ENCODE assay signal across 8 cellular contexts in the genomic region with DNA sequence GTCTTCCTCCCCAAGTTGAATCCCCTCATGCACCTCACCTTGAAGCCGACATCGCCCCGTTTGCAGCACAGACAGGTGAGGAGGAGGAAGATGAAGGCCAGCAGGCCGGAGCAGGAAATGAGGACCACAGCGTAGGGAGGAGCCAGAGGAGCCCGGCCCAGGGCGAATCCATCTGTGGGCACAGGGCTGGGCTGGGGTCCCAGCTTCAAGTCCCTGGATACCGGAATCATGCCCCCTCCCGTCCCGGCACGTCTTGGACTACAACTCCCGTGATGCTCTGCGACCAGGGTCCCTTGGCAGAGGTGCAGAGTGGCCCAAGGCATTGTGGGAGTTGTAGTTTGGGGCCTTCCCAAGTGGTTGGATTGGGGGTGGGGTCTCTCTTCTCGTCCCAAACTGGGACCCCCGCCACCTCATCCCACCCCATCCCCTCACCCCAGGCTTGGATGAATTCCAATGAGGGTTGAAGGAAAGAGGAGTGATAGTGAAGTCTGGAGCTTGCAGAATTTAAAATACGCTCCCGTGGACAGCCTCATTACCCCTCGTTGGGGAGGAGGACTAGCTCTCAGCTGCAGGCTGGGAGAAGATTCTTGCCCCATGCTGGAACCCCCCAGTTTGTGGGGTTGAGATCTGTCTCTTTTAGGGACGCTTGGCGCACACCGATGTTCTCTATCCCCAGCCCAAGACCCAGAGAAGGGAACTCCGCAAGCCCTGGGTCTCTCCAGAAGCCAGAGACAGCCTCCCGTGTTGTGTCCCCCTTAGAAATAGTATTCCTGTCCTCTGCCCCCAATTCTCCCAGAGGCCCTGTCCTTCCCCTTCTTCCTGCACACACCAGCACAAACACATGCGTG. TPM values are rescaled to one million over a fixed set of nuclear protein-coding genes. Genes with fewer than 3 reads are reported as not detected.
DNase-seq lines count a peak whose midpoint lies in the region; ATAC-seq, FAIRE-seq and TF ChIP-seq lines count a peak whose summit lies in the region.

No MANE protein-coding gene starts in this region.

- FAIRE-seq in frontal cortex (lab: Jason Lieb, UNC): no peak

- DNase-seq in AG04449 (ENCODE audit: low read depth, low spot score): no peak
- DNase-seq in RPMI7951 (ENCODE audit: low read depth): peak; percentile 62
- DNase-seq in activated gamma-delta T cell treated with anti-CD3 and anti-CD28 coated beads, Interleukin-2, amount 50 U/mL, for 16 hours (ENCODE audit: low read depth): peak; percentile 56
- peak; percentile 84 to 87 for DNase-seq in frontal cortex (ENCODE audit: low spot score in 2 of 2)
- DNase-seq in nucleus accumbens (lab: John Stamatoyannopoulos, UW): peak in 55 of 56 donors; percentile 34 to 91 (median 73)
- no peak for DNase-seq in thoracic aorta (ENCODE audit: low spot score)

- CTCF ChIA-PET in AG04449 (lab: Yijun Ruan, JAX): interaction anchor here (8.0 kb wide), 1 partner anchor 75 kb away, joined by 405 read pairs; no protein-coding TSS in a partner anchor
- CTCF ChIA-PET in HEK293 (lab: Yijun Ruan, JAX): interaction anchor here (0.5 to 8.2 kb wide), 2 partner anchors 40 to 74 kb away, joined by 3 to 272 read pairs; no protein-coding TSS in a partner anchor

- no peak for TF ChIP-seq CTCF in AG04449 (IDR thresholded peaks at IDR 0.05; ENCODE audit: insufficient read depth, low read length, missing control alignments)
- TF ChIP-seq CTCF in HEK293 (tag by site-specific recombination; IDR thresholded peaks at IDR 0.05): no peak
- TF ChIP-seq CTCF in thoracic aorta (IDR thresholded peaks at IDR 0.05): no peak

- no peak overlapping the region for H3K27ac ChIP-seq in HEK293 (ENCODE audit: extremely low read depth, low read depth, low read length)
- no peak overlapping the region for H3K27ac ChIP-seq in thoracic aorta

- POLR2A ChIA-PET in AG04449 (lab: Yijun Ruan, JAX) (no interaction called here), HEK293 (lab: Yijun Ruan, JAX) (interaction anchor here (0.7 kb wide), 1 partner anchor 43 kb away, joined by 4 read pairs; no protein-coding TSS in a partner anchor)

- H3K4me1 ChIP-seq in HEK293 (ENCODE audit: control insufficient read depth, insufficient read depth, low read length): no peaks in the 10 kb centered on the region
- H3K4me1 ChIP-seq in thoracic aorta (ENCODE audit: control insufficient read depth in 1 of 2, low read depth in 2 of 2): no peaks in the 10 kb centered on the region

- H3K27me3 ChIP-seq in thoracic aorta (replicated peaks; ENCODE audit: insufficient read depth): no peaks in the 10 kb centered on the region

- H3K36me3 ChIP-seq in HEK293 (ENCODE audit: control insufficient read depth in 2 of 2, insufficient read depth in 1 of 2, low read length in 2 of 2): no peaks in the 10 kb centered on the region
- no peaks in the 10 kb centered on the region for H3K36me3 ChIP-seq in thoracic aorta

- H3K4me3 ChIP-seq in AG04449 (ENCODE audit: low read depth, low read length): peak overlapping the region; percentile 50
- H3K4me3 ChIP-seq in HEK293 (ENCODE audit: low read depth, low read length): no peak overlapping the region
- H3K4me3 ChIP-seq in thoracic aorta: peak overlapping the region; percentile 49

- no peaks in the 10 kb centered on the region for H3K9me3 ChIP-seq in HEK293 (ENCODE audit: control insufficient read depth, insufficient read depth, low read depth, low read length)
- no peaks in the 10 kb centered on the region for H3K9me3 ChIP-seq in thoracic aorta

- ATAC-seq in thoracic aorta (ENCODE audit: insufficient number of reproducible peaks, low FRiP score, low read depth) (no peak), HG02571 (IDR thresholded peaks at IDR 0.05; ENCODE audit: unreplicated experiment) (no peak)

TF ChIP-seq in HEK293, 187 proteins besides CTCF, POLR2A, EP300 and RAD21 (continues in another document):
- TF ChIP-seq PRDM1 (tag by site-specific recombination; IDR thresholded peaks at IDR 0.05) (no peak), ZNF394 (tag by site-specific recombination; IDR thresholded peaks at IDR 0.05; ENCODE audit: borderline replicate concordance) (no peak), ZNF132 (tag by site-specific recombination; IDR thresholded peaks at IDR 0.05; ENCODE audit: borderline replicate concordance) (no peak), ZNF19 (tag by site-specific recombination; IDR thresholded peaks at IDR 0.05; ENCODE audit: low read depth) (no peak), ZNF292 (tag by site-specific recombination; IDR thresholded peaks at IDR 0.05; ENCODE audit: borderline replicate concordance, low read depth) (no peak), ZEB2 (tag by site-specific recombination; IDR thresholded peaks at IDR 0.05) (no peak), ZNF155 (tag by site-specific recombination; IDR thresholded peaks at IDR 0.05) (no peak), ZNF324 (tag by site-specific recombination; IDR thresholded peaks at IDR 0.05) (no peak), REPIN1 (tag by site-specific recombination; IDR thresholded peaks at IDR 0.05; ENCODE audit: low read depth) (no peak), ZNF654 (tag by site-specific recombination; IDR thresholded peaks at IDR 0.05; ENCODE audit: low read depth) (no peak), TCF7L2 (IDR thresholded peaks at IDR 0.05; ENCODE audit: borderline replicate concordance, low read depth, low read length) (no peak), ZNF76 (tag by site-specific recombination; IDR thresholded peaks at IDR 0.05; ENCODE audit: borderline replicate concordance, low read depth) (peak; percentile 99), EGR2 (tag by site-specific recombination; IDR thresholded peaks at IDR 0.05; ENCODE audit: low read depth) (no peak), ZBTB17 (tag by site-specific recombination; IDR thresholded peaks at IDR 0.05) (peak; percentile 40; the same call in 1 of the 2 replicates), ZFHX2 (tag by site-specific recombination; conservative IDR thresholded peaks at IDR 0.05) (no peak), ZNF311 (tag by site-specific recombination; IDR thresholded peaks at IDR 0.05; ENCODE audit: borderline replicate concordance) (no peak), GLIS2 (tag by site-specific recombination; IDR thresholded peaks at IDR 0.05) (peak; percentile 77), ZNF701 (tag by site-specific recombination; IDR thresholded peaks at IDR 0.05) (no peak)
- TF ChIP-seq, protein P1, sequence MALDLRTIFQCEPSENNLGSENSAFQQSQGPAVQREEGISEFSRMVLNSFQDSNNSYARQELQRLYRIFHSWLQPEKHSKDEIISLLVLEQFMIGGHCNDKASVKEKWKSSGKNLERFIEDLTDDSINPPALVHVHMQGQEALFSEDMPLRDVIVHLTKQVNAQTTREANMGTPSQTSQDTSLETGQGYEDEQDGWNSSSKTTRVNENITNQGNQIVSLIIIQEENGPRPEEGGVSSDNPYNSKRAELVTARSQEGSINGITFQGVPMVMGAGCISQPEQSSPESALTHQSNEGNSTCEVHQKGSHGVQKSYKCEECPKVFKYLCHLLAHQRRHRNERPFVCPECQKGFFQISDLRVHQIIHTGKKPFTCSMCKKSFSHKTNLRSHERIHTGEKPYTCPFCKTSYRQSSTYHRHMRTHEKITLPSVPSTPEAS (tag by site-specific recombination; IDR thresholded peaks at IDR 0.05): no peak
- TF ChIP-seq, protein P2, sequence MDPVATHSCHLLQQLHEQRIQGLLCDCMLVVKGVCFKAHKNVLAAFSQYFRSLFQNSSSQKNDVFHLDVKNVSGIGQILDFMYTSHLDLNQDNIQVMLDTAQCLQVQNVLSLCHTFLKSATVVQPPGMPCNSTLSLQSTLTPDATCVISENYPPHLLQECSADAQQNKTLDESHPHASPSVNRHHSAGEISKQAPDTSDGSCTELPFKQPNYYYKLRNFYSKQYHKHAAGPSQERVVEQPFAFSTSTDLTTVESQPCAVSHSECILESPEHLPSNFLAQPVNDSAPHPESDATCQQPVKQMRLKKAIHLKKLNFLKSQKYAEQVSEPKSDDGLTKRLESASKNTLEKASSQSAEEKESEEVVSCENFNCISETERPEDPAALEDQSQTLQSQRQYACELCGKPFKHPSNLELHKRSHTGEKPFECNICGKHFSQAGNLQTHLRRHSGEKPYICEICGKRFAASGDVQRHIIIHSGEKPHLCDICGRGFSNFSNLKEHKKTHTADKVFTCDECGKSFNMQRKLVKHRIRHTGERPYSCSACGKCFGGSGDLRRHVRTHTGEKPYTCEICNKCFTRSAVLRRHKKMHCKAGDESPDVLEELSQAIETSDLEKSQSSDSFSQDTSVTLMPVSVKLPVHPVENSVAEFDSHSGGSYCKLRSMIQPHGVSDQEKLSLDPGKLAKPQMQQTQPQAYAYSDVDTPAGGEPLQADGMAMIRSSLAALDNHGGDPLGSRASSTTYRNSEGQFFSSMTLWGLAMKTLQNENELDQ (tag by site-specific recombination; IDR thresholded peaks at IDR 0.05; ENCODE audit: low read depth): no peak

RNA-seq across cellular contexts. Expression of a gene that starts 1.0 kb away (rescaled TPM):
- total RNA-seq in RPMI7951 (2014; rRNA removed; shearing (Covaris generic)): not detected in 2 replicates
- 10.6 TPM for total RNA-seq in frontal cortex
- 1 to 10 TPM in 1 of 2 donors, under 1 TPM in 1; 0.41 to 4.5 TPM for total RNA-seq in thoracic aorta

RNA-seq across cellular contexts. Expression of a gene that starts 41.3 kb away (rescaled TPM):
- 0.39 TPM in 1 of 2 replicates, not detected in the other for total RNA-seq in RPMI7951 (2014; rRNA removed; shearing (Covaris generic))
- 0.82 TPM for total RNA-seq in frontal cortex
- total RNA-seq in thoracic aorta: not detected

RNA-seq across cellular contexts. Expression of a gene that starts 41.5 kb away (rescaled TPM):
- total RNA-seq in RPMI7951 (2014; rRNA removed; shearing (Covaris generic)): 39.0 and 74.3 TPM in 2 replicates
- total RNA-seq in frontal cortex: 78.3 TPM
- total RNA-seq in thoracic aorta: 10 to 100 TPM; 50.6 to 79.4 TPM

RNA-seq across cellular contexts. Expression of a gene that starts 55.3 kb away (rescaled TPM):
- 0.48 and 1.1 TPM in 2 replicates for total RNA-seq in RPMI7951 (2014; rRNA removed; shearing (Covaris generic))
- total RNA-seq in frontal cortex: 0.82 TPM
- 1 to 10 TPM in 1 of 2 donors, under 1 TPM in 1; 0.27 to 1.2 TPM for total RNA-seq in thoracic aorta

Comparison
In these comparisons a context has a peak if more than half of its experiments do, and no peak if none do; other contexts are left out.
1. DNase-seq: peak in RPMI7951 (single experiment), activated gamma-delta T cell treated with anti-CD3 and anti-CD28 coated beads, Interleukin-2, amount 50 U/mL, for 16 hours (single experiment), frontal cortex (2 of 2) and nucleus accumbens (55 of 56); none in AG04449 (single experiment) and thoracic aorta (single experiment).